8 cellular contexts compared by ENCODE assay signal in genomic region chr10:91909178-91909677, GRCh38. TPM values are rescaled to one million over a fixed set of nuclear protein-coding genes. Genes with fewer than 3 reads are reported as not detected.
DNase-seq lines count a peak whose midpoint lies in the region; ATAC-seq, FAIRE-seq and TF ChIP-seq lines count a peak whose summit lies in the region.

Gene FGFBP3 (minus strand): TSS chr10:91909486. CDS start chr10:91908969, 517 bp downstream.

- no peaks in the 10 kb centered on the region for H3K9me3 Mint-ChIP-seq in activated naive CD4-positive, alpha-beta T cell treated with anti-CD3 and anti-CD28 coated beads for 36 hours

- TF ChIP-seq CTCF in HFF-Myc (IDR thresholded peaks at IDR 0.05; ENCODE audit: low read depth, low read length, missing control alignments) (no peak), pancreas (IDR thresholded peaks at IDR 0.05) (no peak)

- H3K27ac Mint-ChIP-seq in activated naive CD4-positive, alpha-beta T cell treated with anti-CD3 and anti-CD28 coated beads for 36 hours = peak within 1 kb of the TSS; percentile 74

- H3K27me3 Mint-ChIP-seq in activated naive CD4-positive, alpha-beta T cell treated with anti-CD3 and anti-CD28 coated beads for 36 hours (ENCODE audit: low read depth) = peaks cover 13% of the 10 kb centered on the region

- H3K27me3 ChIP-seq in pancreas = peaks cover 0 to 7% (median 0%) of the 10 kb centered on the region in 4 donors

- peaks cover 20% of the 10 kb centered on the region for H3K4me1 Mint-ChIP-seq in activated naive CD4-positive, alpha-beta T cell treated with anti-CD3 and anti-CD28 coated beads for 36 hours (ENCODE audit: low read depth)

- no peaks in the 10 kb centered on the region for H3K9me3 ChIP-seq in pancreas

- H3K27ac ChIP-seq in pancreas = peak within 1 kb of the TSS; percentile 44 to 72 (median 63)

- H3K4me1 ChIP-seq in pancreas = peaks cover 0 to 5% (median 4%) of the 10 kb centered on the region in 3 donors

- no peaks in the 10 kb centered on the region for H3K36me3 Mint-ChIP-seq in activated naive CD4-positive, alpha-beta T cell treated with anti-CD3 and anti-CD28 coated beads for 36 hours (ENCODE audit: low read depth)

- ATAC-seq in Right ventricle myocardium superior (ENCODE audit: poor library complexity) (peak; percentile 48), pancreas (peak; percentile 15 to 59 (median 43)), HG03432 (IDR thresholded peaks at IDR 0.05; ENCODE audit: unreplicated experiment) (no peak), GM18909 (IDR thresholded peaks at IDR 0.05; ENCODE audit: poor library complexity, unreplicated experiment) (no peak)

- peak; percentile 21 for DNase-seq in CD1c-positive myeloid dendritic cell (ENCODE audit: extremely low spot score)
- no peak for DNase-seq in HFF-Myc (ENCODE audit: extremely low read depth, low read depth)
- peak; percentile 39 for DNase-seq in NCI-H82 treated with DMSO at 0.1 percent for 48 hours (lab: John Stamatoyannopoulos, UW; ENCODE audit: unreplicated experiment)
- peak; percentile 60 for DNase-seq in activated naive CD4-positive, alpha-beta T cell treated with anti-CD3 and anti-CD28 coated beads for 36 hours
- DNase-seq in Right ventricle myocardium superior = no peak
- peak in 3 of 6 donors; percentile 10 to 33 (median 22) for DNase-seq in pancreas

- peak within 1 kb of the TSS; percentile 90 for H3K4me3 Mint-ChIP-seq in activated naive CD4-positive, alpha-beta T cell treated with anti-CD3 and anti-CD28 coated beads for 36 hours

- no peak for FAIRE-seq in pancreas (lab: Jason Lieb, UNC)

- no peaks in the 10 kb centered on the region for H3K36me3 ChIP-seq in pancreas

- WGBS in pancreas, 2 donors = 0 to 1% methylated on average over 16 of the region's 16 CpGs

- peak within 1 kb of the TSS; percentile 64 for H3K4me3 ChIP-seq in HFF-Myc (replicated peaks; ENCODE audit: low read depth, low read length)
- peak within 1 kb of the TSS; percentile 86 to 93 (median 89) for H3K4me3 ChIP-seq in pancreas

- intact Hi-C loops in activated naive CD4-positive, alpha-beta T cell treated with anti-CD3 and anti-CD28 coated beads for 36 hours (cut with micrococcal nuclease) = loop anchor here (1.0 to 10.0 kb wide), 7 partner anchors 8 to 1034 kb away; partner anchors contain the start of genes BTAF1 and RPP30
- intact Hi-C loops in Right ventricle myocardium superior (cut with DNase I) (no loop called here), pancreas (cut with DNase I) (no loop called here)

- CTCF ChIA-PET in activated naive CD4-positive, alpha-beta T cell treated with anti-CD3 and anti-CD28 coated beads for 36 hours (lab: Charles Lee) = interaction anchor here (0.8 to 2.1 kb wide), 10 partner anchors 9 to 611 kb away, joined by 3 to 9 read pairs (median 4); partner anchors contain the start of genes BTAF1 and PPP1R3C

RNA-seq across cellular contexts. Expression of gene FGFBP3, which starts in this region (rescaled TPM):
- total RNA-seq in activated naive CD4-positive, alpha-beta T cell treated with anti-CD3 and anti-CD28 coated beads for 36 hours = 1 to 10 TPM; 1.2 to 1.6 TPM
- total RNA-seq in Right ventricle myocardium superior (0.22 TPM), pancreas (1 to 10 TPM in 3 of 6 donors, under 1 TPM in 3; 0.72 to 1.4 (median 0.96) TPM)
- polyA plus RNA-seq in pancreas = 1 to 10 TPM; 1.1 to 1.9 TPM

Comparison
In these comparisons a context has a peak if more than half of its experiments do, and no peak if none do; other contexts are left out.
1. Peak in ATAC-seq in Right ventricle myocardium superior; RNA of the gene not detected or under 1 TPM.
2. DNase-seq: peak in CD1c-positive myeloid dendritic cell (single experiment), NCI-H82 treated with DMSO at 0.1 percent for 48 hours (single experiment) and activated naive CD4-positive, alpha-beta T cell treated with anti-CD3 and anti-CD28 coated beads for 36 hours (single experiment); none in HFF-Myc (single experiment) and Right ventricle myocardium superior (single experiment).
3. ATAC-seq: peak in pancreas (4 of 4); none in HG03432 (single experiment) and GM18909 (single experiment).